11 cellular contexts compared by ENCODE assay signal in genomic region chr3:172517859-172518466, GRCh38. TPM values are rescaled to one million over a fixed set of nuclear protein-coding genes. Genes with fewer than 3 reads are reported as not detected.
DNase-seq lines count a peak whose midpoint lies in the region; ATAC-seq, FAIRE-seq and TF ChIP-seq lines count a peak whose summit lies in the region.
"Had no signal": no experiment of that assay in that cellular context is flagged by ENCODE, and none has a peak within 500 bp of the region (broad histone marks: within the 10 kb centered on the region; RNA-seq: fewer than 3 reads in every experiment).

No MANE protein-coding gene starts in this region.

- H4K8ac ChIP-seq in IMR-90 (ENCODE audit: low read depth in 2 of 2, low read length in 2 of 2) = no peak overlapping the region
- no peak overlapping the region for H4K8ac ChIP-seq in H1 (ENCODE audit: extremely low read depth, insufficient read depth, low read length)

- no peaks in the 10 kb centered on the region for H3K9me3 Mint-ChIP-seq in activated CD4-positive, alpha-beta T cell treated with anti-CD3 and anti-CD28 coated beads, Interleukin-2, amount 10 ng/mL, durations not matched to agents 7 days and 5 days

- CTCF ChIA-PET in IMR-90 (lab: Yijun Ruan, JAX) = interaction anchor here (1.0 kb wide), 1 partner anchor 15 kb away, joined by 3 read pairs; no protein-coding TSS in a partner anchor
- CTCF ChIA-PET in activated CD4-positive, alpha-beta T cell treated with anti-CD3 and anti-CD28 coated beads, Interleukin-2, amount 10 ng/mL, durations not matched to agents 7 days and 5 days (lab: Charles Lee) = interaction anchor here (1.2 to 6.5 kb wide), 7 partner anchors 12 to 78 kb away, joined by 3 to 41 read pairs (median 3); no protein-coding TSS in a partner anchor
- CTCF ChIA-PET in H1 (lab: Charles Lee; ENCODE audit: partially characterized antibody) = interaction anchor here (0.6 to 0.8 kb wide), 3 partner anchors 57 to 620 kb away, joined by 3 to 4 read pairs (median 3); no protein-coding TSS in a partner anchor

- H2AFZ ChIP-seq in IMR-90 (replicated peaks; ENCODE audit: low read length, poor library complexity) (no peak overlapping the region), H1 (ENCODE audit: low read length) (no peak overlapping the region)

- peak overlapping the region; percentile 80 for H3K27ac Mint-ChIP-seq in activated CD4-positive, alpha-beta T cell treated with anti-CD3 and anti-CD28 coated beads, Interleukin-2, amount 10 ng/mL, durations not matched to agents 7 days and 5 days

- ATAC-seq in IMR-90 (ENCODE audit: low read depth) = no peak
- ATAC-seq: esophagus mucosa had no signal

- H4K5ac ChIP-seq in IMR-90 (ENCODE audit: low read depth, low read length) (no peak overlapping the region), H1 (ENCODE audit: insufficient read length, low read depth, low read length) (no peak overlapping the region)

- H3K9ac ChIP-seq in IMR-90 (ENCODE audit: low read depth, low read length) = no peak overlapping the region
- H3K9ac ChIP-seq in H1 (replicated peaks in 1 of 4; ENCODE audit: extremely low read depth in 1 of 4, low read depth in 3 of 4, low read length in 3 of 4) = no peak overlapping the region

- H3K27ac ChIP-seq in IMR-90 (ENCODE audit: insufficient read depth, low read length) (no peak overlapping the region), H1 (ENCODE audit: low read depth, low read length) (no peak overlapping the region)

- POLR2A ChIA-PET in IMR-90 (lab: Charles Lee; ENCODE audit: unreplicated experiment) (no interaction called here), H1 (lab: Charles Lee; ENCODE audit: partially characterized antibody) (no interaction called here)
- POLR2A ChIA-PET in activated CD4-positive, alpha-beta T cell treated with anti-CD3 and anti-CD28 coated beads, Interleukin-2, amount 10 ng/mL, durations not matched to agents 7 days and 5 days (lab: Charles Lee) = interaction anchor here (0.6 to 1.3 kb wide), 2 partner anchors 65 to 77 kb away, joined by 3 to 4 read pairs; no protein-coding TSS in a partner anchor

- no peak overlapping the region for H4K91ac ChIP-seq in IMR-90 (ENCODE audit: insufficient read depth, low read depth, low read length)
- no peak overlapping the region for H4K91ac ChIP-seq in H1 (replicated peaks; ENCODE audit: insufficient read length, low read length)

- H3K4me1 ChIP-seq in IMR-90 (ENCODE audit: control insufficient read depth, insufficient read depth, low read length) = peaks cover 10% of the 10 kb centered on the region
- H3K4me1 ChIP-seq in H1 (replicated peaks in 1 of 4; ENCODE audit: control insufficient read depth in 3 of 4, insufficient read depth in 4 of 4, low read length in 3 of 4) = 0 out of 7 replicates have a peak, but pooled peaks cover 0 to 2% (median 0%) of the 10 kb centered on the region in 4 experiments

- H3K9me1 ChIP-seq in IMR-90 (ENCODE audit: insufficient read depth, low read length) = peaks cover 9% of the 10 kb centered on the region

- H3K27me3 Mint-ChIP-seq in activated CD4-positive, alpha-beta T cell treated with anti-CD3 and anti-CD28 coated beads, Interleukin-2, amount 10 ng/mL, durations not matched to agents 7 days and 5 days = no peaks in the 10 kb centered on the region

- H3K9me3 ChIP-seq in IMR-90 (ENCODE audit: control insufficient read depth, insufficient read depth, low read length) (no peaks in the 10 kb centered on the region), H1 (ENCODE audit: insufficient read depth in 2 of 2, low read depth in 1 of 2, low read length in 1 of 2) (no peaks in the 10 kb centered on the region)
- H3K9me3 ChIP-seq: left lung had no signal

- H2AK5ac ChIP-seq in IMR-90 (ENCODE audit: low read depth, low read length) (peak overlapping the region; percentile 21; the same call in 1 of the 2 replicates), H1 (ENCODE audit: low read depth, low read length) (no peak overlapping the region)

- H3K56ac ChIP-seq in IMR-90 (ENCODE audit: extremely low read depth, insufficient read depth, low read length) = no peak overlapping the region
- no peak overlapping the region for H3K56ac ChIP-seq in H1 (replicated peaks; ENCODE audit: insufficient read length, low read depth, low read length)

- H3K4me2 ChIP-seq in IMR-90 (ENCODE audit: low read depth, low read length) (no peak overlapping the region), H1 (ENCODE audit: insufficient read depth in 1 of 2, low read depth in 2 of 2, low read length in 2 of 2) (no peak overlapping the region)

- TF ChIP-seq POLR2A in IMR-90 (IDR thresholded peaks at IDR 0.05; ENCODE audit: low read depth, low read length) (no peak), H1 (IDR thresholded peaks at IDR 0.05; ENCODE audit: control extremely low read depth in 1 of 2, low read depth in 2 of 2, low read length in 2 of 2) (no peak)

- TF ChIP-seq RAD21 in IMR-90 (IDR thresholded peaks at IDR 0.05; ENCODE audit: low read length) (no peak), H1 (IDR thresholded peaks at IDR 0.05 in 1 of 2, conservative IDR thresholded peaks at IDR 0.05 in 1 of 2; ENCODE audit: low read depth in 2 of 2, low read length in 2 of 2) (no peak)

- TF ChIP-seq EP300 in H1 (IDR thresholded peaks at IDR 0.05; ENCODE audit: borderline replicate concordance in 1 of 2, low read depth in 2 of 2, low read length in 2 of 2) = no peak

- H2BK120ac ChIP-seq in IMR-90 (ENCODE audit: low read depth, low read length) (no peak overlapping the region), H1 (replicated peaks; ENCODE audit: low read depth, low read length) (no peak overlapping the region)

- H3K23ac ChIP-seq in IMR-90 (ENCODE audit: low read depth, low read length) = no peak overlapping the region
- H3K23ac ChIP-seq in H1 (ENCODE audit: insufficient read length) = no peak overlapping the region

- BruUV-seq in IMR-90 (replicated peaks; lab: Mats Ljungman, UMichigan) = no TSS peak

- H3K4ac ChIP-seq in IMR-90 (ENCODE audit: low read depth, low read length) (no peak overlapping the region), H1 (replicated peaks; ENCODE audit: insufficient read length, low read depth, low read length) (peak overlapping the region; percentile 53)

- H2BK12ac ChIP-seq in H1 (ENCODE audit: low read depth, low read length) = no peak overlapping the region

- no peaks in the 10 kb centered on the region for H3K23me2 ChIP-seq in H1 (ENCODE audit: low read depth, low read length)

- H2BK15ac ChIP-seq in IMR-90 (ENCODE audit: low read depth, low read length) = no peak overlapping the region
- H2BK15ac ChIP-seq in H1 (ENCODE audit: low read length) = no peak overlapping the region

- TF ChIP-seq CTCF in IMR-90 (conservative IDR thresholded peaks at IDR 0.05; ENCODE audit: low read depth, low read length) = no peak
- no peak for TF ChIP-seq CTCF in H1 (IDR thresholded peaks at IDR 0.05; ENCODE audit: control extremely low read depth in 1 of 3, insufficient read depth in 1 of 3, low read depth in 1 of 3, low read length in 3 of 3)

- H3K36me3 ChIP-seq in IMR-90 (ENCODE audit: control insufficient read depth, insufficient read depth, low read length) = no peaks in the 10 kb centered on the region
- no peaks in the 10 kb centered on the region for H3K36me3 ChIP-seq in H1 (ENCODE audit: control insufficient read depth in 2 of 4, insufficient read depth in 4 of 4, low read length in 3 of 4)

- H4K20me1 ChIP-seq in IMR-90 (ENCODE audit: insufficient read depth, low read length) (no peaks in the 10 kb centered on the region), H1 (replicated peaks in 1 of 2; ENCODE audit: control insufficient read depth in 1 of 2, insufficient read depth in 2 of 2, low read length in 2 of 2) (no peaks in the 10 kb centered on the region)

- H3K4me1 Mint-ChIP-seq in activated CD4-positive, alpha-beta T cell treated with anti-CD3 and anti-CD28 coated beads, Interleukin-2, amount 10 ng/mL, durations not matched to agents 7 days and 5 days = peaks cover 75% of the 10 kb centered on the region

- no peak for FAIRE-seq in H1 (lab: Jason Lieb, UNC)

- in situ Hi-C loops in IMR-90 (cut with MboI; ENCODE audit: low sequenced_read_pairs) = no loop called here

- H3K18ac ChIP-seq in IMR-90 (ENCODE audit: low read depth, low read length) (no peak overlapping the region), H1 (ENCODE audit: extremely low read depth, low read length) (no peak overlapping the region)

- H3K4me3 ChIP-seq in IMR-90 (ENCODE audit: insufficient read depth, low read depth, low read length) (no peak overlapping the region), H1 (ENCODE audit: extremely low read depth in 1 of 4, insufficient read depth in 2 of 4, low read depth in 3 of 4, low read length in 4 of 4) (no peak overlapping the region)

- DNase-seq in IMR-90 (no peak), H1 (ENCODE audit: low read depth in 1 of 2, low spot score in 2 of 2) (no peak), COLO668 (lab: John Stamatoyannopoulos, UW; ENCODE audit: unreplicated experiment) (no peak), NCI-H82 treated with DMSO at 0.1 percent for 48 hours (lab: John Stamatoyannopoulos, UW; ENCODE audit: unreplicated experiment) (no peak), NCI-H146 treated with DMSO at 0.1 percent for 48 hours (lab: John Stamatoyannopoulos, UW; ENCODE audit: unreplicated experiment) (no peak), amygdala (lab: John Stamatoyannopoulos, UW) (no peak)
- DNase-seq in activated CD4-positive, alpha-beta T cell treated with anti-CD3 and anti-CD28 coated beads, Interleukin-2, amount 10 ng/mL, durations not matched to agents 7 days and 5 days = peak; percentile 54
- DNase-seq in stimulated activated CD4-positive, alpha-beta T cell treated with anti-CD3 and anti-CD28 coated beads, Interleukin-2, amount 100 ng/mL, for 24 hours = peak; percentile 62 to 70
- DNase-seq: left lung, NCI-H524 treated with DMSO at 0.1 percent for 48 hours had no signal

- peaks cover 80% of the 10 kb centered on the region for H3K36me3 Mint-ChIP-seq in activated CD4-positive, alpha-beta T cell treated with anti-CD3 and anti-CD28 coated beads, Interleukin-2, amount 10 ng/mL, durations not matched to agents 7 days and 5 days (ENCODE audit: low read depth)

- H3K27me3 ChIP-seq in IMR-90 (ENCODE audit: control insufficient read depth, insufficient read depth, low read length) (no peaks in the 10 kb centered on the region), H1 (replicated peaks in 1 of 4; ENCODE audit: control insufficient read depth in 3 of 4, extremely low read depth in 1 of 4, insufficient read depth in 3 of 4, low read length in 3 of 4) (peaks cover 0 to 1% (median 0%) of the 10 kb centered on the region in 4 experiments; a peak in 1 of 7 replicates)
- H3K27me3 ChIP-seq: left lung had no signal

- H2AK9ac ChIP-seq in IMR-90 (replicated peaks; ENCODE audit: low read depth, low read length, poor library complexity) = no peak overlapping the region

- dilution Hi-C loops in IMR-90 (cut with HindIII; ENCODE audit: low sequenced_read_pairs, unreplicated experiment) = no loop called here

- intact Hi-C loops in IMR-90 (cut with micrococcal nuclease) = no loop called here

- H3K4me3 Mint-ChIP-seq in activated CD4-positive, alpha-beta T cell treated with anti-CD3 and anti-CD28 coated beads, Interleukin-2, amount 10 ng/mL, durations not matched to agents 7 days and 5 days = peak overlapping the region; percentile 95

- no peak overlapping the region for H2BK5ac ChIP-seq in IMR-90 (ENCODE audit: low read depth, low read length, poor library complexity, severe bottlenecking)
- no peak overlapping the region for H2BK5ac ChIP-seq in H1 (ENCODE audit: low read depth, low read length)

- H3K79me1 ChIP-seq in IMR-90 (ENCODE audit: low read depth in 1 of 2, low read length in 2 of 2) = no peaks in the 10 kb centered on the region
- H3K79me1 ChIP-seq in H1 (ENCODE audit: low read depth, low read length) = no peaks in the 10 kb centered on the region

- WGBS in IMR-90 (ENCODE audit: extremely low coverage in 2 of 2, insufficient read length in 1 of 2), 2 experiments = 100% methylated on average over 3 of the region's 8 CpGs; no CpG with 5 or more reads in 1 of the 2 experiments
- WGBS in H1 (ENCODE audit: extremely low coverage in 1 of 2, insufficient coverage in 1 of 2, insufficient read length in 1 of 2, insufficient replicate concordance in 2 of 2, low coverage in 1 of 2, low lambda C conversion rate in 2 of 2, missing lambda C conversion rate in 1 of 2), 2 experiments = 96% methylated on average over 8 of the region's 8 CpGs; no CpG with 5 or more reads in 1 of the 2 experiments

- H3K14ac ChIP-seq in IMR-90 (replicated peaks; ENCODE audit: low read depth, low read length) = no peak overlapping the region
- no peak overlapping the region for H3K14ac ChIP-seq in H1 (ENCODE audit: insufficient read length)

- H2BK20ac ChIP-seq in IMR-90 (ENCODE audit: low read depth, low read length) (no peak overlapping the region; the same call in 1 of the 2 replicates), H1 (ENCODE audit: low read length) (no peak overlapping the region)

- H3K79me2 ChIP-seq in H1 (ENCODE audit: control insufficient read depth in 1 of 2, insufficient read depth in 2 of 2, low read length in 2 of 2) = no peaks in the 10 kb centered on the region

RNA-seq across cellular contexts. Expression of gene TNFSF10, which starts 5.3 kb away (rescaled TPM):
- total RNA-seq in IMR-90 (2012; rRNA removed) = 1.1 and 1.3 TPM in 2 replicates
- polyA plus RNA-seq in IMR-90 (2012; rRNA removed) (0.63 and 0.79 TPM in 2 replicates), H1 (2011; rRNA removed) (0.06 TPM in 1 of 2 replicates, not detected in the other)
- polyA plus RNA-seq in IMR-90 (2012; cell fraction: cytosol; rRNA removed) = 0.62 and 0.92 TPM in 2 replicates
- polyA plus RNA-seq in IMR-90 (2012; cell fraction: nucleus; rRNA removed; ENCODE audit: low replicate concordance) = 0.30 and 0.40 TPM in 2 replicates
- total RNA-seq in activated CD4-positive, alpha-beta T cell treated with anti-CD3 and anti-CD28 coated beads, Interleukin-2, amount 10 ng/mL, durations not matched to agents 7 days and 5 days = 10 to 100 TPM; 83.8 to 97.9 TPM
- total RNA-seq in H1 (2021; fragmentation: NEBNext Ultra II Directional; extraction: Animal tissue kit (Norgen Biotek cat#: 25700)) = not detected in 2 replicates
- polyA plus RNA-seq in H1 (2011; cell fraction: cytosol; rRNA removed) = 0.18 TPM
- polyA plus RNA-seq in H1 (2011; cell fraction: nucleus; rRNA removed) = not detected
- polyA plus RNA-seq in H1 (2012, experiment 1 of 2) = 0.12 to 0.23 TPM in 2 of 4 replicates, not detected in the others
- not detected for polyA plus RNA-seq in H1 (2012, experiment 2 of 2)
- polyA plus RNA-seq in H1 (2013, experiment 1 of 2) = 0.26 TPM
- 0.44 TPM for polyA plus RNA-seq in H1 (2013, experiment 2 of 2)
- polyA minus RNA-seq in H1 (2011; rRNA and poly(A)+ RNA removed) = not detected in 2 replicates
- polyA minus RNA-seq in H1 (2011; cell fraction: cytosol; rRNA and poly(A)+ RNA removed) = not detected
- not detected for polyA minus RNA-seq in H1 (2011; cell fraction: nucleus; rRNA and poly(A)+ RNA removed)

Comparison
In these comparisons a context has a peak if more than half of its experiments do, and no peak if none do; other contexts are left out.
1. DNase-seq: peak in activated CD4-positive, alpha-beta T cell treated with anti-CD3 and anti-CD28 coated beads, Interleukin-2, amount 10 ng/mL, durations not matched to agents 7 days and 5 days (single experiment) and stimulated activated CD4-positive, alpha-beta T cell treated with anti-CD3 and anti-CD28 coated beads, Interleukin-2, amount 100 ng/mL, for 24 hours (2 of 2); none in IMR-90 (single experiment), H1 (0 of 2), COLO668 (single experiment), NCI-H82 treated with DMSO at 0.1 percent for 48 hours (single experiment), NCI-H146 treated with DMSO at 0.1 percent for 48 hours (single experiment) and amygdala (0 of 56).
2. RNA of gene TNFSF10, which starts 5.3 kb away (total RNA-seq): 83.8 to 97.9 TPM in activated CD4-positive, alpha-beta T cell treated with anti-CD3 and anti-CD28 coated beads, Interleukin-2, amount 10 ng/mL, durations not matched to agents 7 days and 5 days; 1.1 to 1.3 TPM in IMR-90 and not detected in H1; every median in the first group is over 10 times any median in the second.